In genomic region chr15:55289573-55290360, GRCh38 we compare ENCODE assay signal across 8 cellular contexts. TPM values are rescaled to one million over a fixed set of nuclear protein-coding genes. Genes with fewer than 3 reads are reported as not detected.
DNase-seq lines count a peak whose midpoint lies in the region; ATAC-seq, FAIRE-seq and TF ChIP-seq lines count a peak whose summit lies in the region.

RAB27A (minus strand) TSS chr15:55289813; CDS start chr15:55234934, 54,879 bp downstream.

- intact Hi-C loops in heart right ventricle (cut with DNase I), result loop anchor here in 9 of 10 donors (1.0 to 5.0 kb wide), 5 partner anchors 69 to 92 kb away; partner anchors contain the start of gene RSL24D1 (in 1 of the 9)

- peaks cover 38% of the 10 kb centered on the region for H3K4me1 Mint-ChIP-seq in activated naive CD8-positive, alpha-beta T cell treated with anti-CD3 and anti-CD28 coated beads, Interleukin-2, amount 10 ng/mL, durations not matched to agents 7 days and 5 days

- H3K9ac ChIP-seq in rectal smooth muscle tissue (ENCODE audit: low read length), result peak within 1 kb of the TSS; percentile 80

- H3K27ac Mint-ChIP-seq in activated naive CD8-positive, alpha-beta T cell treated with anti-CD3 and anti-CD28 coated beads, Interleukin-2, amount 10 ng/mL, durations not matched to agents 7 days and 5 days, result peak within 1 kb of the TSS; percentile 90

- H3K27me3 ChIP-seq in heart right ventricle (no peaks in the 10 kb centered on the region), rectal smooth muscle tissue (ENCODE audit: control insufficient read depth, insufficient read depth, low read length) (no peaks in the 10 kb centered on the region)

- H3K4me1 ChIP-seq in heart right ventricle (peaks cover 0 to 40% (median 11%) of the 10 kb centered on the region in 9 donors), rectal smooth muscle tissue (ENCODE audit: control insufficient read depth, insufficient read depth, low read length) (peaks cover 3% of the 10 kb centered on the region)

- peak within 1 kb of the TSS; percentile 70 to 92 (median 85) for H3K4me3 ChIP-seq in heart right ventricle
- H3K4me3 ChIP-seq in rectal smooth muscle tissue (ENCODE audit: low read length), result peak within 1 kb of the TSS; percentile 86

- no peaks in the 10 kb centered on the region for H3K36me3 ChIP-seq in heart right ventricle
- no peaks in the 10 kb centered on the region for H3K36me3 ChIP-seq in rectal smooth muscle tissue (ENCODE audit: control insufficient read depth, insufficient read depth, low read length)

- H3K4me3 Mint-ChIP-seq in activated naive CD8-positive, alpha-beta T cell treated with anti-CD3 and anti-CD28 coated beads, Interleukin-2, amount 10 ng/mL, durations not matched to agents 7 days and 5 days, result peak within 1 kb of the TSS; percentile 91

- peaks cover 22% of the 10 kb centered on the region for H3K36me3 Mint-ChIP-seq in activated naive CD8-positive, alpha-beta T cell treated with anti-CD3 and anti-CD28 coated beads, Interleukin-2, amount 10 ng/mL, durations not matched to agents 7 days and 5 days

- TF ChIP-seq CTCF in heart right ventricle (IDR thresholded peaks at IDR 0.05), result no peak

- POLR2A ChIA-PET in activated naive CD8-positive, alpha-beta T cell treated with anti-CD3 and anti-CD28 coated beads, Interleukin-2, amount 10 ng/mL, durations not matched to agents 7 days and 5 days (lab: Charles Lee), result interaction anchor here (1.0 kb wide), 1 partner anchor 72 kb away, joined by 4 read pairs; no protein-coding TSS in a partner anchor

- H3K27ac ChIP-seq in heart right ventricle (peak within 1 kb of the TSS; percentile 77 to 98 (median 87)), rectal smooth muscle tissue (ENCODE audit: low read depth, low read length) (peak within 1 kb of the TSS; percentile 76)

- DNase-seq in DMS53 (lab: John Stamatoyannopoulos, UW) (peak; percentile 88), HTR-8/SVneo (ENCODE audit: insufficient read length, low spot score) (peak; percentile 66), T follicular helper cell (ENCODE audit: low read depth) (peak; percentile 58), heart right ventricle (peak; percentile 62 to 70), globus pallidus (ENCODE audit: low spot score) (no peak)
- peak; percentile 79 for DNase-seq in activated naive CD8-positive, alpha-beta T cell treated with anti-CD3 and anti-CD28 coated beads, Interleukin-2, amount 10 ng/mL, durations not matched to agents 7 days and 5 days

- no peak for FAIRE-seq in HTR-8/SVneo (lab: Jason Lieb, UNC)

- no peaks in the 10 kb centered on the region for H3K9me3 ChIP-seq in heart right ventricle

- H3K9me3 Mint-ChIP-seq in activated naive CD8-positive, alpha-beta T cell treated with anti-CD3 and anti-CD28 coated beads, Interleukin-2, amount 10 ng/mL, durations not matched to agents 7 days and 5 days, result no peaks in the 10 kb centered on the region

- H3K27me3 Mint-ChIP-seq in activated naive CD8-positive, alpha-beta T cell treated with anti-CD3 and anti-CD28 coated beads, Interleukin-2, amount 10 ng/mL, durations not matched to agents 7 days and 5 days, result no peaks in the 10 kb centered on the region

- ATAC-seq in GM21367 (IDR thresholded peaks at IDR 0.05; ENCODE audit: unreplicated experiment), result peak; percentile 49
- peak; percentile 75 for ATAC-seq in activated naive CD8-positive, alpha-beta T cell treated with anti-CD3 and anti-CD28 coated beads, Interleukin-2, amount 10 ng/mL, durations not matched to agents 7 days and 5 days (ENCODE audit: low read depth)
- peak; percentile 90 to 95 (median 93) for ATAC-seq in heart right ventricle

- 0 to 1% methylated on average over 85 of the region's 85 CpGs for WGBS in heart right ventricle, 2 donors

RNA-seq across cellular contexts. Expression of gene RAB27A, which starts in this region (rescaled TPM):
- 10 to 100 TPM; 80.1 to 87.3 TPM for total RNA-seq in activated naive CD8-positive, alpha-beta T cell treated with anti-CD3 and anti-CD28 coated beads, Interleukin-2, amount 10 ng/mL, durations not matched to agents 7 days and 5 days
- 10 to 100 TPM in 2 of 10 donors, 1 to 10 TPM in 8; 3.0 to 13.9 (median 4.3) TPM for total RNA-seq in heart right ventricle
- 1 to 10 TPM; 3.0 to 6.3 TPM for polyA plus RNA-seq in heart right ventricle

Comparison
In these comparisons a context has a peak if more than half of its experiments do, and no peak if none do; other contexts are left out.
1. RNA of gene RAB27A (total RNA-seq): 80.1 to 87.3 TPM in activated naive CD8-positive, alpha-beta T cell treated with anti-CD3 and anti-CD28 coated beads, Interleukin-2, amount 10 ng/mL, durations not matched to agents 7 days and 5 days; 3.0 to 13.9 TPM in heart right ventricle; every median in the first group is over 4 times any median in the second.
2. Peak in every context shown above with its lines, with median percentiles within 50 percentile points of each other: ATAC-seq.